In the genomic region with DNA sequence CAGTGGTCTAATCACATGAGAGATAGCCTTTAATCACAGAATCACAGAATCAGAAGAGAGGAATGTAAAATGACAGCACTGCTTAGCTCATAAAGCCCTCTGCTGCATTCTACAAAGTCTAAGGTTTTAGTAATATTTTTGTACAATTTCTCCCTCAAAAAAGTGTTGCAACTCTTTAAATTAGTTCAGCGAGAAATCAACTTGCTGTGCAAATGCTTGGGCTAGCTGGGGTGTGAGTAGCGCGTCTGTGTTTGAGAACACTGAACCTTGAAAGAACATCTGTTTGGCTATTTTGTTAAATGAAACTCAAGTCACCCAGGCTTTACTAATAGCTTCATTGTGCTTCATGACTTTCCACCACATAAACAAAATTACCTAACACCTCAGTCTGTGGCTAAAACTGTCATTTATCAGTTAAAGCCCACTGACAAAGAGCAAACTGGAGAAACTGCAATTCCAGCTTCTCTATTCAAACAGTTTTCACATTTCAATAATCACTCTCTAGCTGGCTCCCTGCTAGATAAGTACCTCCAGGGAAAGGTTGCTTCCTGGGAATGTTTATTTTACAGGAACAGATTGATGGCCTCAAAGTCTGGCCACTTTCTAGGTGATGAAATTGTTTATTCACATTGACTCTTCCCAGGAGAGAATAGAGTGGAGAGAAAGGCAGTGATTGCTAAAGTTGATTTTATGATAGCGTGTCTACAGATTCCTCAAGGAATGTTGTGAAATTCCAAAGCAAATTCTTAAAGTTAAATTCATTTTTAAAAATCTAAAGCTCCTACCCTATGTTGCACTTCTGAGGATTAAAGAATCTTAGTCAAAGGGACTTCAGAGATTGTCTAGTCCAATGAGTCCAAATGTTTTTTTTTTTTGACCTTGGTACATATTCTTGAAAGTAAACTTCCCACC, we compare ENCODE assay signal across 8 cellular contexts. TPM values are rescaled to one million over a fixed set of nuclear protein-coding genes. Genes with fewer than 3 reads are reported as not detected.
DNase-seq lines count a peak whose midpoint lies in the region; ATAC-seq and TF ChIP-seq lines count a peak whose summit lies in the region.

No MANE protein-coding gene starts in this region.

- peak; percentile 84 for ATAC-seq in GM18520 (IDR thresholded peaks at IDR 0.05; ENCODE audit: unreplicated experiment)
- peak; percentile 71 for ATAC-seq in HG02943 (IDR thresholded peaks at IDR 0.05; ENCODE audit: low read depth, unreplicated experiment)

- no peaks in the 10 kb centered on the region for H3K27me3 Mint-ChIP-seq in glutamatergic neuron (ENCODE audit: unreplicated experiment)

- H3K36me3 ChIP-seq in mesodermal cell (ENCODE audit: control insufficient read depth, insufficient read depth, low read length) = no peaks in the 10 kb centered on the region

- CTCF ChIA-PET in HEK293T (lab: Yijun Ruan, JAX) = interaction anchor here (0.8 to 5.9 kb wide), 6 partner anchors 8 to 451 kb away, joined by 3 to 80 read pairs (median 8); no protein-coding TSS in a partner anchor

- H3K36me3 Mint-ChIP-seq in glutamatergic neuron (ENCODE audit: unreplicated experiment) = no peaks in the 10 kb centered on the region

- peak overlapping the region; percentile 31 for H3K27ac ChIP-seq in mesodermal cell (ENCODE audit: low read depth, low read length, severe bottlenecking)

- no peak for TF ChIP-seq POLR2A in lower leg skin (IDR thresholded peaks at IDR 0.05)

- no peaks in the 10 kb centered on the region for H3K9me3 ChIP-seq in mesodermal cell (ENCODE audit: control insufficient read depth, low read length)

- no peaks in the 10 kb centered on the region for H3K9me3 Mint-ChIP-seq in glutamatergic neuron (ENCODE audit: unreplicated experiment)

- 82 to 90% methylated on average over 3 of the region's 4 CpGs for WGBS in mesodermal cell (ENCODE audit: insufficient coverage in 2 of 2), 2 experiments
- 55 to 66% methylated on average over 4 of the region's 4 CpGs for WGBS in lower leg skin, 2 donors

- H3K4me1 ChIP-seq in mesodermal cell (ENCODE audit: control insufficient read depth, insufficient read depth, low read length, poor library complexity, severe bottlenecking) = peaks cover 11% of the 10 kb centered on the region

- H3K4me3 Mint-ChIP-seq in glutamatergic neuron (ENCODE audit: unreplicated experiment) = no peak overlapping the region

- POLR2A ChIA-PET in HEK293T (lab: Yijun Ruan, JAX) = interaction anchor here (0.9 kb wide), 1 partner anchor 14 kb away, joined by 3 read pairs; no protein-coding TSS in a partner anchor

- no peak overlapping the region for H3K27ac Mint-ChIP-seq in glutamatergic neuron (ENCODE audit: unreplicated experiment)

- H3K4me3 ChIP-seq in mesodermal cell (ENCODE audit: extremely low read depth, insufficient read depth, low read length, poor library complexity, severe bottlenecking) (no peak overlapping the region), lower leg skin (ENCODE audit: low read depth, poor library complexity, severe bottlenecking) (no peak overlapping the region)

- no peak for TF ChIP-seq CTCF in lower leg skin (IDR thresholded peaks at IDR 0.05)
- TF ChIP-seq CTCF in glutamatergic neuron (IDR thresholded peaks at IDR 0.05; ENCODE audit: partially characterized antibody, unreplicated experiment) = no peak

- intact Hi-C loops in lower leg skin (cut with DNase I; ENCODE audit: low total_unique reads) = no loop called here

- H3K4me1 Mint-ChIP-seq in glutamatergic neuron (ENCODE audit: low read depth, unreplicated experiment) = peaks cover 3% of the 10 kb centered on the region

- DNase-seq in OCI-M1 (lab: John Stamatoyannopoulos, UW) (peak; percentile 24), HEK293T (ENCODE audit: extremely low spot score) (no peak), lower leg skin (ENCODE audit: low spot score in 2 of 2) (no peak), glutamatergic neuron (no peak)
- DNase-seq in activated T-cell treated with anti-CD3 and anti-CD28 coated beads, Interleukin-2, amount 50 U/mL, for 48 hours = no peak

TF ChIP-seq in HEK293T, 16 proteins besides CTCF, POLR2A, EP300 and RAD21:
- TF ChIP-seq FOXK2 (IDR thresholded peaks at IDR 0.05) (no peak), ELF4 (IDR thresholded peaks at IDR 0.05) (no peak), NFRKB (IDR thresholded peaks at IDR 0.05) (no peak), SUZ12 (IDR thresholded peaks at IDR 0.05) (no peak)

RNA-seq across cellular contexts. Expression of gene STAT1, which starts 36.0 kb away (rescaled TPM):
- polyA plus RNA-seq in mesodermal cell (2013, experiment 1 of 2) = 29.3 TPM
- 28.7 TPM for polyA plus RNA-seq in mesodermal cell (2013, experiment 2 of 2)
- total RNA-seq in lower leg skin (10 to 100 TPM; 37.5 to 55.6 (median 45.5) TPM), glutamatergic neuron (ENCODE audit: unreplicated experiment) (12.4 TPM)
